9 cellular contexts compared by ENCODE assay signal in the genomic region with DNA sequence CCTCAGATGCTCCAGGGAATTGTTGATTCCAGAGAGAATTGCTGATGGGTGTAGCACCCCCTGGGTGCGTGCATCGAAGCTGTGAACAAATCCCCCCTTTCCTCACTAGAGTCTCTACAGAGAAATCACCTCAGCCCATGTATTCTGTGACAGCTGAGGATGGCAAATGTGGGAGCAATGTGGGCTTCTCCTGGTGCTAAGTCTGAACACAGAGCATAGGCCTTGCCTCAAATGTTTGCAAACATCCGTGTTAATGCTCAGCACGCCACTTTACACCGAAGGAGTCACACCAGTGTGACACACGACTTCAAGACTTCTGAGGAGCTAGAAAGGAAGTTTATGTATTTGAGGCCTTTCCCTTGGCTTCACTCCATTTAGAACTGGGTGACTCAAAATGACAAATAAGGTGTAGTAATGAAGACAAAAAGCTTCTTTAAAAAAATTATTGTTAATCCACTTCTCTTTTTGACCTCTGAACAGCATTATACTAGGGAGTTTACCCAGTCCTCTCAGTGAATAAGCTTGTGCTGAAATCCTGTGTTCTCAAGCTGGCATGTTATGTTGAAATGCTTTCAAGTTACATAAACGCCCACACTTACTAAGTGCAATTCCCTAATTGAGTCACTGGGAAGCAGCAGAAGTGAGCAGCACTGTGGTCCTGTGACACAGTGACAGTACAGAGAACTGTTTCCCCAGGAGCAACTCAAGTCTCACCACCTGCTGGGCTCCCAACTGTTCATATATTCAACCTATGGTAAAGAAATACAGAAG.
DNase-seq lines count a peak whose midpoint lies in the region; ATAC-seq, FAIRE-seq and TF ChIP-seq lines count a peak whose summit lies in the region.
"Had no signal": no experiment of that assay in that cellular context is flagged by ENCODE, and none has a peak within 500 bp of the region (broad histone marks: within the 10 kb centered on the region; RNA-seq: fewer than 3 reads in every experiment).

No MANE protein-coding gene starts in this region.

- in situ Hi-C loops in GM12878 (cut with MboI): no loop called here

- DNase-seq in DMS53 (lab: John Stamatoyannopoulos, UW): peak; percentile 22
- no peak for DNase-seq in DMS53 treated with DMSO at 0.1 percent for 48 hours (lab: John Stamatoyannopoulos, UW; ENCODE audit: unreplicated experiment)
- DNase-seq in HCEC 1CT: peak; percentile 89
- DNase-seq in MG63: peak; percentile 57
- peak; percentile 72 for DNase-seq in GM12878 (ENCODE audit: low read depth, low spot score)
- peak; percentile 92 for DNase-seq in iris pigment epithelial cell (ENCODE audit: low read depth)
- peak; percentile 6 for DNase-seq in stimulated activated CD4-positive, alpha-beta T cell treated with anti-CD3 and anti-CD28 coated beads, Interleukin-4, amount 100 ng/mL, for 24 hours
- DNase-seq in HuH-7.5 (ENCODE audit: low spot score): no peak

- RAD21 ChIA-PET in GM12878 (lab: Charles Lee; ENCODE audit: unreplicated experiment): interaction anchor here (1.1 to 1.9 kb wide), 8 partner anchors 26 to 170 kb away, joined by 3 to 11 read pairs (median 6); no protein-coding TSS in a partner anchor

- H3K27me3 ChIP-seq in MG63 (no peaks in the 10 kb centered on the region), GM12878 (replicated peaks in 1 of 2; ENCODE audit: control insufficient read depth in 2 of 2, insufficient read depth in 2 of 2, low read length in 1 of 2) (no peaks in the 10 kb centered on the region)

- H2AFZ ChIP-seq in GM12878 (ENCODE audit: control insufficient read depth, low read depth, low read length): peak overlapping the region; percentile 68

- WGBS in GM12878 (ENCODE audit: insufficient coverage, insufficient replicate concordance, low lambda C conversion rate, missing lambda C conversion rate): 17% methylated on average over 7 of the region's 7 CpGs

- H3K4me2 ChIP-seq in GM12878 (ENCODE audit: control insufficient read depth, insufficient read depth): 0 out of 2 replicates have a peak overlapping the region, but pooled peaks have one; percentile 7

- intact Hi-C loops in GM12878 (cut with micrococcal nuclease; ENCODE audit: unreplicated experiment): no loop called here

- SMC1A ChIA-PET in GM12878 (lab: Charles Lee; ENCODE audit: uncharacterized antibody, unreplicated experiment): interaction anchor here (0.6 to 1.9 kb wide), 11 partner anchors 8 to 230 kb away, joined by 3 to 6 read pairs (median 4); no protein-coding TSS in a partner anchor

- ATAC-seq in GM12878: peak; percentile 90

- no peaks in the 10 kb centered on the region for H4K20me1 ChIP-seq in GM12878 (ENCODE audit: control insufficient read depth, insufficient read depth)

- peak; percentile 18 for FAIRE-seq in GM12878 (lab: Jason Lieb, UNC)
- FAIRE-seq: A204.1 had no signal

- H3K4me3 ChIP-seq in MG63 (no peak overlapping the region), GM12878 (no peak overlapping the region)

- H3K9ac ChIP-seq in GM12878 (ENCODE audit: control insufficient read depth, insufficient read depth, low read length): no peak overlapping the region

- TF ChIP-seq EP300 in GM12878 (IDR thresholded peaks at IDR 0.05; ENCODE audit: borderline replicate concordance in 1 of 2, control insufficient read depth in 1 of 2, low read depth in 2 of 2, low read length in 2 of 2): peak; percentile 8 to 43; a peak in 1 of 4 replicates

- TF ChIP-seq CTCF in GM12878 (IDR thresholded peaks at IDR 0.05 in 2 of 3, conservative IDR thresholded peaks at IDR 0.05 in 1 of 3; ENCODE audit: control insufficient read depth in 2 of 3, extremely low read depth in 1 of 3, insufficient read depth in 1 of 3, low read depth in 3 of 3, low read length in 3 of 3): no peak; a peak in 1 of 6 replicates

- no peak for TF ChIP-seq RAD21 in GM12878 (IDR thresholded peaks at IDR 0.05; ENCODE audit: insufficient read depth, low read depth, low read length)

- H3K4me1 ChIP-seq in GM12878 (ENCODE audit: control insufficient read depth, insufficient read depth, low read length): peaks cover 17% of the 10 kb centered on the region

- no TSS peak for BruUV-seq in GM12878 (replicated peaks; lab: Mats Ljungman, UMichigan)

- H3K79me2 ChIP-seq in GM12878 (ENCODE audit: control insufficient read depth, insufficient read depth, low read length): no peaks in the 10 kb centered on the region

- POLR2A ChIA-PET in GM12878 (lab: Charles Lee): interaction anchor here (1.4 kb wide), 1 partner anchor 77 kb away, joined by 3 read pairs; no protein-coding TSS in a partner anchor

- H3K9me3 ChIP-seq in MG63: no peaks in the 10 kb centered on the region
- no peaks in the 10 kb centered on the region for H3K9me3 ChIP-seq in GM12878 (replicated peaks; ENCODE audit: control insufficient read depth, insufficient read depth, low read length)

- CTCF ChIA-PET in GM12878 (lab: Yijun Ruan, JAX): interaction anchor here (0.5 to 1.6 kb wide), 8 partner anchors 21 to 1220 kb away, joined by 3 to 8 read pairs (median 4); no protein-coding TSS in a partner anchor

- no peak for TF ChIP-seq POLR2A in GM12878 (IDR thresholded peaks at IDR 0.05; ENCODE audit: low read depth, low read length)

- H3K36me3 ChIP-seq in MG63: no peaks in the 10 kb centered on the region
- H3K36me3 ChIP-seq in GM12878 (ENCODE audit: control insufficient read depth in 2 of 2, insufficient read depth in 2 of 2, low read length in 1 of 2): no peaks in the 10 kb centered on the region

- peak overlapping the region; percentile 27; the same call in 1 of the 2 replicates for H3K27ac ChIP-seq in GM12878 (ENCODE audit: control insufficient read depth, insufficient read depth)

TF ChIP-seq in GM12878, 131 proteins besides CTCF, POLR2A, EP300 and RAD21 (continues in another document):
- TF ChIP-seq, protein P1, sequence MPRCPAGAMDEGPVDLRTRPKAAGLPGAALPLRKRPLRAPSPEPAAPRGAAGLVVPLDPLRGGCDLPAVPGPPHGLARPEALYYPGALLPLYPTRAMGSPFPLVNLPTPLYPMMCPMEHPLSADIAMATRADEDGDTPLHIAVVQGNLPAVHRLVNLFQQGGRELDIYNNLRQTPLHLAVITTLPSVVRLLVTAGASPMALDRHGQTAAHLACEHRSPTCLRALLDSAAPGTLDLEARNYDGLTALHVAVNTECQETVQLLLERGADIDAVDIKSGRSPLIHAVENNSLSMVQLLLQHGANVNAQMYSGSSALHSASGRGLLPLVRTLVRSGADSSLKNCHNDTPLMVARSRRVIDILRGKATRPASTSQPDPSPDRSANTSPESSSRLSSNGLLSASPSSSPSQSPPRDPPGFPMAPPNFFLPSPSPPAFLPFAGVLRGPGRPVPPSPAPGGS (IDR thresholded peaks at IDR 0.05; ENCODE audit: borderline replicate concordance, insufficient read depth, low read depth, low read length, poor library complexity, severe bottlenecking): peak; percentile 13
- TF ChIP-seq SMARCA5 (IDR thresholded peaks at IDR 0.05) (peak; percentile 24; the same call in 1 of the 2 replicates), ZNF24 (IDR thresholded peaks at IDR 0.05) (0 out of 2 replicates have a peak, but pooled peaks have one; percentile 33), RUNX3 (IDR thresholded peaks at IDR 0.05; ENCODE audit: low read length) (0 out of 2 replicates have a peak, but pooled peaks have one; percentile 18), IKZF2 (IDR thresholded peaks at IDR 0.05) (peak; percentile 75 to 80; a peak in 3 of 4 replicates), TCF12 (IDR thresholded peaks at IDR 0.05; ENCODE audit: low read depth, low read length) (0 out of 2 replicates have a peak, but pooled peaks have one; percentile 12), POU2F2 (IDR thresholded peaks at IDR 0.05; ENCODE audit: borderline replicate concordance, low read depth, low read length) (0 out of 3 replicates have a peak, but pooled peaks have one; percentile 20), KAT2A (conservative IDR thresholded peaks at IDR 0.05; ENCODE audit: control insufficient read depth, low read depth, low read length) (no peak), MEF2A (IDR thresholded peaks at IDR 0.05; ENCODE audit: insufficient read depth, low read depth, low read length) (0 out of 2 replicates have a peak, but pooled peaks have one; percentile 17), EZH2 (IDR thresholded peaks at IDR 0.05; ENCODE audit: borderline replicate concordance, control insufficient read depth, low read depth, low read length) (no peak), DPF2 (IDR thresholded peaks at IDR 0.05) (peak; percentile 79), BCL11A (IDR thresholded peaks at IDR 0.05; ENCODE audit: low read depth, low read length) (0 out of 2 replicates have a peak, but pooled peaks have one; percentile 44), MTA2 (IDR thresholded peaks at IDR 0.05; ENCODE audit: low read depth) (peak; percentile 70; the same call in 1 of the 2 replicates), NFIC (IDR thresholded peaks at IDR 0.05; ENCODE audit: low read depth, low read length) (peak; percentile 58), NR2F1 (conservative IDR thresholded peaks at IDR 0.05) (peak; percentile 60; the same call in 1 of the 2 replicates), E2F4 (IDR thresholded peaks at IDR 0.05; ENCODE audit: low read depth, low read length) (no peak), CEBPB (IDR thresholded peaks at IDR 0.05; ENCODE audit: borderline replicate concordance in 1 of 2, low read depth in 2 of 2, low read length in 2 of 2) (no peak), ATF2 (IDR thresholded peaks at IDR 0.05; ENCODE audit: low read length) (peak; percentile 53), IKZF1 (conservative IDR thresholded peaks at IDR 0.05) (peak; percentile 85)

Comparison
In these comparisons a context has a peak if more than half of its experiments do, and no peak if none do; other contexts are left out.
1. DNase-seq: peak in DMS53 (single experiment), HCEC 1CT (single experiment), MG63 (single experiment), GM12878 (single experiment), iris pigment epithelial cell (single experiment) and stimulated activated CD4-positive, alpha-beta T cell treated with anti-CD3 and anti-CD28 coated beads, Interleukin-4, amount 100 ng/mL, for 24 hours (single experiment); none in DMS53 treated with DMSO at 0.1 percent for 48 hours (single experiment) and HuH-7.5 (single experiment).